10 cellular contexts compared by ENCODE assay signal in the genomic region with DNA sequence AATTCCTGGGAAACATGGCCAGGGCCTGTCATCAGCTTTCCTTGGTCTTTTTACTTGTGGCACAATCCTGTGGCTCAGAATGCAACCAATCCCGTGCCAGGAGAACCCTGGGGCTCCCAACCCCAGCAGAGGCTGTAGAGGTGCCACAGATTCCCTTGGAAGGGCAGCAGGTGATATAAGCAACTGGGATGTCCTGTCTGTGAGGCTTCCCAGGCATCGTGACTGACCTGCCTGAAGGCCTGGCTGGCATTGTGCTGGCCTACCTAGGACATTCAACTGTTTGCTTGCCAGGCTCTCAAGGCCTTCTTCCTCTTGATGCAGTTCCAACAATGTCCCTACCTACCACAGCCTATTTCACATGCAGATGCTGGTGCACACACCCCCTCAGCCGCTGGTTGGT.
"Had no signal": no experiment of that assay in that cellular context is flagged by ENCODE, and none has a peak within 500 bp of the region (broad histone marks: within the 10 kb centered on the region; RNA-seq: fewer than 3 reads in every experiment).

No MANE protein-coding gene starts in this region.

- H2AFZ ChIP-seq: GM23248 had no signal

- H3K4me1 ChIP-seq: HAP-1 had no signal

- DNase-seq: GM23248, GOT3, H7, HFFc6, IMR-90, KG1 had no signal

- H3K4me3 Mint-ChIP-seq: HFFc6 had no signal

- H3K36me3 ChIP-seq: HAP-1 had no signal

- H3K4me3 ChIP-seq: GM23248, HAP-1, K562 had no signal

- H3K9me3 Mint-ChIP-seq: HFFc6 had no signal

- H3K9ac ChIP-seq: GM23248 had no signal

- H3K27ac Mint-ChIP-seq: HFFc6 had no signal

- ATAC-seq: HCT116, K562 had no signal

- H3K27ac ChIP-seq: GM23248, HL-60 had no signal

- H3K9me3 ChIP-seq: HAP-1 had no signal
